17 cellular contexts compared by ENCODE assay signal in genomic region chr11:93984205-93984586, GRCh38. TPM values are rescaled to one million over a fixed set of nuclear protein-coding genes. Genes with fewer than 3 reads are reported as not detected.
DNase-seq lines count a peak whose midpoint lies in the region; ATAC-seq, FAIRE-seq and TF ChIP-seq lines count a peak whose summit lies in the region.
"Had no signal": no experiment of that assay in that cellular context is flagged by ENCODE, and none has a peak within 500 bp of the region (broad histone marks: within the 10 kb centered on the region; RNA-seq: fewer than 3 reads in every experiment).

No MANE protein-coding gene starts in this region.

- DNase-seq in AG09309 (ENCODE audit: low read depth) (peak; percentile 46), M059J (ENCODE audit: low read depth) (peak; percentile 18), epithelial cell of esophagus (ENCODE audit: low read depth) (peak; percentile 29), fibroblast of villous mesenchyme (ENCODE audit: low read depth) (peak; percentile 6), NOMO-1 treated with DMSO at 0.1 percent for 48 hours (lab: John Stamatoyannopoulos, UW; ENCODE audit: unreplicated experiment) (no peak), HTR-8/SVneo (ENCODE audit: insufficient read length, low spot score) (no peak)
- no peak for DNase-seq in activated naive CD8-positive, alpha-beta T cell treated with anti-CD3 and anti-CD28 coated beads, Interleukin-2, amount 50 U/mL, for 24 hours
- DNase-seq: DND-41; GF-D8; NCI-H187 treated with DMSO at 0.1 percent for 48 hours; NCI-H446; NK-92 treated with Interleukin-12 subunit alpha and Interleukin-12 subunit beta, amount 100 ng/mL, for 24 hours; SJCRH30 had no signal

- peaks cover 6% of the 10 kb centered on the region for H3K27me3 Mint-ChIP-seq in activated naive CD8-positive, alpha-beta T cell treated with anti-CD3 and anti-CD28 coated beads, Interleukin-2, amount 50 U/mL, for 24 hours

- H3K4me3 Mint-ChIP-seq in activated naive CD8-positive, alpha-beta T cell treated with anti-CD3 and anti-CD28 coated beads, Interleukin-2, amount 50 U/mL, for 24 hours, result no peak overlapping the region
- H3K4me3 Mint-ChIP-seq: IgD-negative memory B cell had no signal

- FAIRE-seq in HTR-8/SVneo (lab: Jason Lieb, UNC), result no peak
- FAIRE-seq: H54 had no signal

- no peak for TF ChIP-seq CTCF in AG09309 (IDR thresholded peaks at IDR 0.05; ENCODE audit: control insufficient read depth, insufficient read depth, low read depth, low read length, missing control alignments)
- TF ChIP-seq CTCF in epithelial cell of esophagus (IDR thresholded peaks at IDR 0.05; ENCODE audit: insufficient read depth, low read depth, low read length, missing control alignments), result no peak
- no peak for TF ChIP-seq CTCF in fibroblast of villous mesenchyme (IDR thresholded peaks at IDR 0.05; ENCODE audit: insufficient read depth, low read depth, low read length)

- ATAC-seq in activated naive CD8-positive, alpha-beta T cell treated with anti-CD3 and anti-CD28 coated beads, Interleukin-2, amount 50 U/mL, for 24 hours, result no peak
- no peak for ATAC-seq in HG02610 (IDR thresholded peaks at IDR 0.05; ENCODE audit: unreplicated experiment)

- H3K4me3 ChIP-seq in AG09309 (ENCODE audit: control insufficient read depth, low read depth, low read length), result no peak overlapping the region
- H3K4me3 ChIP-seq in epithelial cell of esophagus (ENCODE audit: low read length), result no peak overlapping the region
- no peak overlapping the region for H3K4me3 ChIP-seq in fibroblast of villous mesenchyme (ENCODE audit: low read depth, low read length)
- H3K4me3 ChIP-seq: SJCRH30 had no signal

- H3K4me1 Mint-ChIP-seq in activated naive CD8-positive, alpha-beta T cell treated with anti-CD3 and anti-CD28 coated beads, Interleukin-2, amount 50 U/mL, for 24 hours, result no peaks in the 10 kb centered on the region
- H3K4me1 Mint-ChIP-seq: IgD-negative memory B cell had no signal

- H3K9me3 Mint-ChIP-seq in activated naive CD8-positive, alpha-beta T cell treated with anti-CD3 and anti-CD28 coated beads, Interleukin-2, amount 50 U/mL, for 24 hours, result peaks cover 5% of the 10 kb centered on the region

- H3K27ac Mint-ChIP-seq in activated naive CD8-positive, alpha-beta T cell treated with anti-CD3 and anti-CD28 coated beads, Interleukin-2, amount 50 U/mL, for 24 hours, result no peak overlapping the region

- no peaks in the 10 kb centered on the region for H3K36me3 Mint-ChIP-seq in activated naive CD8-positive, alpha-beta T cell treated with anti-CD3 and anti-CD28 coated beads, Interleukin-2, amount 50 U/mL, for 24 hours (ENCODE audit: low read depth)

RNA-seq across cellular contexts. Expression of gene HEPHL1, which starts 37.0 kb away (rescaled TPM):
- total RNA-seq in M059J (2014; rRNA removed; shearing (Covaris generic)), result 1.0 and 1.2 TPM in 2 replicates
- 1.3 and 4.3 TPM in 2 replicates for total RNA-seq in fibroblast of villous mesenchyme
- total RNA-seq: LHCN-M2, SJCRH30 had no signal

Comparison
In these comparisons a context has a peak if more than half of its experiments do, and no peak if none do; other contexts are left out.
1. DNase-seq: peak in AG09309 (single experiment), M059J (single experiment), epithelial cell of esophagus (single experiment) and fibroblast of villous mesenchyme (single experiment); none in activated naive CD8-positive, alpha-beta T cell treated with anti-CD3 and anti-CD28 coated beads, Interleukin-2, amount 50 U/mL, for 24 hours (single experiment), NOMO-1 treated with DMSO at 0.1 percent for 48 hours (single experiment) and HTR-8/SVneo (single experiment).